In genomic region chr1:158122823-158123390, GRCh38 we compare ENCODE assay signal across 24 cellular contexts. TPM values are rescaled to one million over a fixed set of nuclear protein-coding genes. Genes with fewer than 3 reads are reported as not detected.
"Had no signal": no experiment of that assay in that cellular context is flagged by ENCODE, and none has a peak within 500 bp of the region (broad histone marks: within the 10 kb centered on the region; RNA-seq: fewer than 3 reads in every experiment).

No MANE protein-coding gene starts in this region.

- DNase-seq: colonic mucosa; dermis blood vessel endothelial cell; effector memory CD8-positive, alpha-beta T cell; erythroblast; head of caudate nucleus; left cardiac atrium; left ventricle myocardium inferior; lower lobe of right lung; natural killer cell; pancreas; right lobe of liver; small intestine; stimulated activated CD4-positive, alpha-beta T cell treated with anti-CD3 and anti-CD28 coated beads, Interleukin-15, amount 100 ng/mL, for 24 hours; stimulated activated CD4-positive, alpha-beta T cell treated with anti-CD3 and anti-CD28 coated beads, Interleukin-2, amount 100 ng/mL, for 48 hours; stimulated activated naive B cell treated with anti-CD40 and anti-IgM and Interleukin-4, amounts not matched to agents 10 μg/mL and 1 μg/mL and 100 μg/mL, for 72 hours; trophoblast cell had no signal

- H3K27ac ChIP-seq: colonic mucosa, left ventricle myocardium inferior, lower lobe of right lung, neutrophil, right lobe of liver, suprapubic skin, vagina had no signal

- H3K4me3 ChIP-seq: colonic mucosa, left ventricle myocardium inferior, lower lobe of right lung, pancreas, right lobe of liver, suprapubic skin, vagina had no signal

- H3K9me3 ChIP-seq: colonic mucosa, left ventricle myocardium inferior, lower lobe of right lung, neutrophil, pancreas, right lobe of liver, suprapubic skin, vagina had no signal

- H3K36me3 ChIP-seq: colonic mucosa, left ventricle myocardium inferior, lower lobe of right lung, neutrophil, pancreas, right lobe of liver, suprapubic skin, vagina had no signal

- H3K27me3 ChIP-seq: colonic mucosa, pancreas, right lobe of liver, vagina had no signal

- FAIRE-seq: endometrium, frontal cortex, keratinocyte, pancreas, small intestine had no signal

RNA-seq across cellular contexts. Expression of gene CD1D, which starts 57.8 kb away (rescaled TPM):
- total RNA-seq: chondrocyte, dermis blood vessel endothelial cell, pulmonary artery endothelial cell had no signal
